18 cellular contexts compared by ENCODE assay signal in genomic region chrX:94107981-94108380, GRCh38.
DNase-seq lines count a peak whose midpoint lies in the region; ATAC-seq and TF ChIP-seq lines count a peak whose summit lies in the region.
"Had no signal": no experiment of that assay in that cellular context is flagged by ENCODE, and none has a peak within 500 bp of the region (broad histone marks: within the 10 kb centered on the region; RNA-seq: fewer than 3 reads in every experiment).

No MANE protein-coding gene starts in this region.

- DNase-seq in MCF 10A (ENCODE audit: unreplicated experiment) = no peak
- no peak for DNase-seq in breast epithelium (ENCODE audit: low spot score in 2 of 2)
- DNase-seq in OCI-M1 (lab: John Stamatoyannopoulos, UW) = peak; percentile 29
- no peak for DNase-seq in epithelial cell of proximal tubule (ENCODE audit: low read depth)
- no peak for DNase-seq in type B pancreatic cell (ENCODE audit: extremely low spot score, unreplicated experiment)
- no peak for DNase-seq in NOMO-1 treated with DMSO at 0.1 percent for 48 hours (lab: John Stamatoyannopoulos, UW; ENCODE audit: unreplicated experiment)
- no peak for DNase-seq in EL
- DNase-seq in activated CD8-positive, alpha-beta T cell treated with anti-CD3 and anti-CD28 coated beads for 36 hours = no peak
- DNase-seq: activated CD4-positive, alpha-beta T cell treated with anti-CD3 and anti-CD28 coated beads for 1 hour; activated effector memory CD4-positive, alpha-beta T cell treated with Interleukin-2 at 50 U/mL for 16 hours; adrenal gland; effector memory CD8-positive, alpha-beta T cell; left cardiac atrium; NCI-H1930; NCI-H748 treated with DMSO at 0.1 percent for 48 hours; ovary; SHP77 treated with DMSO at 0.1 percent for 48 hours had no signal

- POLR2A ChIA-PET in MCF 10A (lab: Yijun Ruan, JAX) = no interaction called here
- POLR2A ChIA-PET in activated CD8-positive, alpha-beta T cell treated with anti-CD3 and anti-CD28 coated beads for 36 hours (lab: Charles Lee) = no interaction called here

- H3K36me3 ChIP-seq in breast epithelium = no peaks in the 10 kb centered on the region
- H3K36me3 ChIP-seq: adrenal gland, ovary had no signal

- H3K27ac Mint-ChIP-seq in MCF 10A (ENCODE audit: low read depth, unreplicated experiment) = no peak overlapping the region
- no peak overlapping the region for H3K27ac Mint-ChIP-seq in type B pancreatic cell
- H3K27ac Mint-ChIP-seq in activated CD8-positive, alpha-beta T cell treated with anti-CD3 and anti-CD28 coated beads for 36 hours = no peak overlapping the region
- H3K27ac Mint-ChIP-seq: effector memory CD8-positive, alpha-beta T cell had no signal

- H3K27ac ChIP-seq in breast epithelium = no peak overlapping the region
- H3K27ac ChIP-seq: adrenal gland, ovary had no signal

- H3K4me1 ChIP-seq in breast epithelium = no peaks in the 10 kb centered on the region
- H3K4me1 ChIP-seq: adrenal gland had no signal

- TF ChIP-seq CTCF in MCF 10A (IDR thresholded peaks at IDR 0.05; ENCODE audit: unreplicated experiment) (peak; percentile 38), breast epithelium (IDR thresholded peaks at IDR 0.05) (no peak), epithelial cell of proximal tubule (conservative IDR thresholded peaks at IDR 0.05; ENCODE audit: low read depth, low read length) (peak; percentile 20), type B pancreatic cell (conservative IDR thresholded peaks at IDR 0.05) (peak; percentile 52)
- TF ChIP-seq CTCF in activated CD8-positive, alpha-beta T cell treated with anti-CD3 and anti-CD28 coated beads for 36 hours (IDR thresholded peaks at IDR 0.05) = no peak

- no peak for ATAC-seq in activated CD8-positive, alpha-beta T cell treated with anti-CD3 and anti-CD28 coated beads for 36 hours
- ATAC-seq: effector memory CD8-positive, alpha-beta T cell; left cardiac atrium had no signal

- H3K4me1 Mint-ChIP-seq in MCF 10A (ENCODE audit: insufficient read depth, unreplicated experiment) (peaks cover under 1% of the 10 kb centered on the region), type B pancreatic cell (ENCODE audit: unreplicated experiment) (no peaks in the 10 kb centered on the region)
- H3K4me1 Mint-ChIP-seq in activated CD8-positive, alpha-beta T cell treated with anti-CD3 and anti-CD28 coated beads for 36 hours (ENCODE audit: low read depth) = no peaks in the 10 kb centered on the region
- H3K4me1 Mint-ChIP-seq: central memory CD8-positive, alpha-beta T cell had no signal

- H3K9me3 Mint-ChIP-seq in MCF 10A (ENCODE audit: unreplicated experiment) (no peaks in the 10 kb centered on the region), type B pancreatic cell (no peaks in the 10 kb centered on the region)
- H3K9me3 Mint-ChIP-seq in activated CD8-positive, alpha-beta T cell treated with anti-CD3 and anti-CD28 coated beads for 36 hours = no peaks in the 10 kb centered on the region
- H3K9me3 Mint-ChIP-seq: central memory CD8-positive, alpha-beta T cell had no signal

- TF ChIP-seq POLR2A in breast epithelium (IDR thresholded peaks at IDR 0.05) = no peak

- intact Hi-C loops in MCF 10A (cut with micrococcal nuclease) (loop anchor here (1.0 to 5.0 kb wide), 2 partner anchors 179 to 234 kb away; no protein-coding TSS in a partner anchor), breast epithelium (cut with DNase I; ENCODE audit: low total_unique reads) (no loop called here)
- intact Hi-C loops in activated CD8-positive, alpha-beta T cell treated with anti-CD3 and anti-CD28 coated beads for 36 hours (cut with micrococcal nuclease) = no loop called here

- H3K4me3 Mint-ChIP-seq in MCF 10A (ENCODE audit: unreplicated experiment) = no peak overlapping the region
- no peak overlapping the region for H3K4me3 Mint-ChIP-seq in type B pancreatic cell
- no peak overlapping the region for H3K4me3 Mint-ChIP-seq in activated CD8-positive, alpha-beta T cell treated with anti-CD3 and anti-CD28 coated beads for 36 hours
- H3K4me3 Mint-ChIP-seq: central memory CD8-positive, alpha-beta T cell; effector memory CD8-positive, alpha-beta T cell had no signal

- H3K9me3 ChIP-seq in breast epithelium = no peaks in the 10 kb centered on the region
- H3K9me3 ChIP-seq: adrenal gland, ovary had no signal

- H3K27me3 ChIP-seq in breast epithelium = no peaks in the 10 kb centered on the region
- H3K27me3 ChIP-seq: adrenal gland, ovary had no signal

- H3K27me3 Mint-ChIP-seq in MCF 10A (ENCODE audit: insufficient read depth, unreplicated experiment) (peaks cover 11% of the 10 kb centered on the region), type B pancreatic cell (no peaks in the 10 kb centered on the region)
- H3K27me3 Mint-ChIP-seq in activated CD8-positive, alpha-beta T cell treated with anti-CD3 and anti-CD28 coated beads for 36 hours = no peaks in the 10 kb centered on the region
- H3K27me3 Mint-ChIP-seq: central memory CD8-positive, alpha-beta T cell; effector memory CD8-positive, alpha-beta T cell had no signal

- BruUV-seq in MCF 10A (replicated peaks; lab: Mats Ljungman, UMichigan) = no TSS peak

- CTCF ChIA-PET in MCF 10A (lab: Yijun Ruan, JAX) = interaction anchor here (0.7 to 1.8 kb wide), 6 partner anchors 8 to 570 kb away, joined by 3 to 5 read pairs (median 4); no protein-coding TSS in a partner anchor
- CTCF ChIA-PET in activated CD8-positive, alpha-beta T cell treated with anti-CD3 and anti-CD28 coated beads for 36 hours (lab: Charles Lee) = no interaction called here

- H3K4me3 ChIP-seq in breast epithelium = no peak overlapping the region
- H3K4me3 ChIP-seq in epithelial cell of proximal tubule (ENCODE audit: low read depth, low read length) = no peak overlapping the region
- H3K4me3 ChIP-seq: adrenal gland, ovary had no signal

- H3K36me3 Mint-ChIP-seq in MCF 10A (ENCODE audit: insufficient read depth, unreplicated experiment) (no peaks in the 10 kb centered on the region), type B pancreatic cell (no peaks in the 10 kb centered on the region)
- no peaks in the 10 kb centered on the region for H3K36me3 Mint-ChIP-seq in activated CD8-positive, alpha-beta T cell treated with anti-CD3 and anti-CD28 coated beads for 36 hours (ENCODE audit: low read depth)

Comparison
In these comparisons a context has a peak if more than half of its experiments do, and no peak if none do; other contexts are left out.
1. CTCF ChIP-seq: peak in MCF 10A (single experiment), epithelial cell of proximal tubule (single experiment) and type B pancreatic cell (single experiment); none in breast epithelium (0 of 3) and activated CD8-positive, alpha-beta T cell treated with anti-CD3 and anti-CD28 coated beads for 36 hours (single experiment).